In the genomic region with DNA sequence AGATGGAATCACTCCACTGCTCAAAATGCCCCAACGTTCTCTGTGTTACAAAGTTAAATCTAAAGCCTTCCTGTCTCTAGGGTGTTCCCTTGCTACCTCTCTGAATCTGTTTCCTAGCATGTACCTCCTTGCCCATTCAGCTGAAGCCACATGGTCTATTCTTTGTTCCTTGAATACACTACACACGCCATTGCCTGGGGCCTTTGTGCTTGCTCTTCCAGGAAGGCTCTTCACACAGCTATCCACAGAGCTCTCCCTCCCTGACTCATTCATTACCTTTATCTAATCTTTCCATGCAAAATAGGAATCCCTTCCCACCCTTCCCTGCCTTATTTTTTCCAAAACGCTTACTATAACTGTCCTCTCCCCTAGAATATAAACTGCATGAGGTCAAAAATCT, we compare ENCODE assay signal across 2 cellular contexts.
TF ChIP-seq lines count a peak whose summit lies in the region.

No MANE protein-coding gene starts in this region.

TF ChIP-seq in SK-N-SH, 30 proteins besides CTCF, POLR2A, EP300 and RAD21 (continued from another document):
- no peak for TF ChIP-seq IRF3 (IDR thresholded peaks at IDR 0.05; ENCODE audit: low read depth, low read length)
- TF ChIP-seq TCF12 (IDR thresholded peaks at IDR 0.05): no peak
- no peak for TF ChIP-seq USF2 (IDR thresholded peaks at IDR 0.05; ENCODE audit: borderline replicate concordance, low read depth, low read length)
- no peak for TF ChIP-seq GABPA (IDR thresholded peaks at IDR 0.05; ENCODE audit: low read depth)
- no peak for TF ChIP-seq FOXJ3 (CRISPR knock-in tag; IDR thresholded peaks at IDR 0.05)
- TF ChIP-seq, protein P1, sequence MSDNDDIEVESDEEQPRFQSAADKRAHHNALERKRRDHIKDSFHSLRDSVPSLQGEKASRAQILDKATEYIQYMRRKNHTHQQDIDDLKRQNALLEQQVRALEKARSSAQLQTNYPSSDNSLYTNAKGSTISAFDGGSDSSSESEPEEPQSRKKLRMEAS (IDR thresholded peaks at IDR 0.05; ENCODE audit: low read depth): no peak
- TF ChIP-seq, protein P2, sequence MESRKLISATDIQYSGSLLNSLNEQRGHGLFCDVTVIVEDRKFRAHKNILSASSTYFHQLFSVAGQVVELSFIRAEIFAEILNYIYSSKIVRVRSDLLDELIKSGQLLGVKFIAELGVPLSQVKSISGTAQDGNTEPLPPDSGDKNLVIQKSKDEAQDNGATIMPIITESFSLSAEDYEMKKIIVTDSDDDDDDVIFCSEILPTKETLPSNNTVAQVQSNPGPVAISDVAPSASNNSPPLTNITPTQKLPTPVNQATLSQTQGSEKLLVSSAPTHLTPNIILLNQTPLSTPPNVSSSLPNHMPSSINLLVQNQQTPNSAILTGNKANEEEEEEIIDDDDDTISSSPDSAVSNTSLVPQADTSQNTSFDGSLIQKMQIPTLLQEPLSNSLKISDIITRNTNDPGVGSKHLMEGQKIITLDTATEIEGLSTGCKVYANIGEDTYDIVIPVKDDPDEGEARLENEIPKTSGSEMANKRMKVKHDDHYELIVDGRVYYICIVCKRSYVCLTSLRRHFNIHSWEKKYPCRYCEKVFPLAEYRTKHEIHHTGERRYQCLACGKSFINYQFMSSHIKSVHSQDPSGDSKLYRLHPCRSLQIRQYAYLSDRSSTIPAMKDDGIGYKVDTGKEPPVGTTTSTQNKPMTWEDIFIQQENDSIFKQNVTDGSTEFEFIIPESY (IDR thresholded peaks at IDR 0.05; ENCODE audit: borderline replicate concordance, low read depth): no peak
- no peak for TF ChIP-seq MEF2A (IDR thresholded peaks at IDR 0.05; ENCODE audit: borderline replicate concordance, low read depth)
- TF ChIP-seq USF1 (IDR thresholded peaks at IDR 0.05; ENCODE audit: borderline replicate concordance, low read depth): no peak
- no peak for TF ChIP-seq RFX5 (IDR thresholded peaks at IDR 0.05; ENCODE audit: low read length)
- TF ChIP-seq RXRA (IDR thresholded peaks at IDR 0.05; ENCODE audit: borderline replicate concordance, low read depth): no peak
- TF ChIP-seq NFIC (IDR thresholded peaks at IDR 0.05; ENCODE audit: borderline replicate concordance): no peak

TF ChIP-seq in SK-N-SH treated with all-trans-retinoic acid at 6 μM for 48 hours, 23 proteins besides CTCF, POLR2A, EP300 and RAD21 (continued from another document):
- TF ChIP-seq, protein P3, sequence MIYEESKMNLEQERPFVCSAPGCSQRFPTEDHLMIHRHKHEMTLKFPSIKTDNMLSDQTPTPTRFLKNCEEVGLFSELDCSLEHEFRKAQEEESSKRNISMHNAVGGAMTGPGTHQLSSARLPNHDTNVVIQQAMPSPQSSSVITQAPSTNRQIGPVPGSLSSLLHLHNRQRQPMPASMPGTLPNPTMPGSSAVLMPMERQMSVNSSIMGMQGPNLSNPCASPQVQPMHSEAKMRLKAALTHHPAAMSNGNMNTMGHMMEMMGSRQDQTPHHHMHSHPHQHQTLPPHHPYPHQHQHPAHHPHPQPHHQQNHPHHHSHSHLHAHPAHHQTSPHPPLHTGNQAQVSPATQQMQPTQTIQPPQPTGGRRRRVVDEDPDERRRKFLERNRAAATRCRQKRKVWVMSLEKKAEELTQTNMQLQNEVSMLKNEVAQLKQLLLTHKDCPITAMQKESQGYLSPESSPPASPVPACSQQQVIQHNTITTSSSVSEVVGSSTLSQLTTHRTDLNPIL (CRISPR knock-in tag; IDR thresholded peaks at IDR 0.05; ENCODE audit: low read depth): no peak
- TF ChIP-seq ZNF70 (CRISPR knock-in tag; IDR thresholded peaks at IDR 0.05): no peak
- no peak for TF ChIP-seq ISL1 (CRISPR knock-in tag; IDR thresholded peaks at IDR 0.05)
- TF ChIP-seq ESRRG (CRISPR knock-in tag; IDR thresholded peaks at IDR 0.05): no peak
- no peak for TF ChIP-seq CSRNP3 (CRISPR knock-in tag; IDR thresholded peaks at IDR 0.05)
- no peak for TF ChIP-seq TOX (CRISPR knock-in tag; IDR thresholded peaks at IDR 0.05; ENCODE audit: borderline replicate concordance)
- TF ChIP-seq ZNF8 (CRISPR knock-in tag; IDR thresholded peaks at IDR 0.05): no peak
- no peak for TF ChIP-seq ZFP3 (CRISPR knock-in tag; IDR thresholded peaks at IDR 0.05)
